ENCODE assay signal across 17 cellular contexts in the genomic region with DNA sequence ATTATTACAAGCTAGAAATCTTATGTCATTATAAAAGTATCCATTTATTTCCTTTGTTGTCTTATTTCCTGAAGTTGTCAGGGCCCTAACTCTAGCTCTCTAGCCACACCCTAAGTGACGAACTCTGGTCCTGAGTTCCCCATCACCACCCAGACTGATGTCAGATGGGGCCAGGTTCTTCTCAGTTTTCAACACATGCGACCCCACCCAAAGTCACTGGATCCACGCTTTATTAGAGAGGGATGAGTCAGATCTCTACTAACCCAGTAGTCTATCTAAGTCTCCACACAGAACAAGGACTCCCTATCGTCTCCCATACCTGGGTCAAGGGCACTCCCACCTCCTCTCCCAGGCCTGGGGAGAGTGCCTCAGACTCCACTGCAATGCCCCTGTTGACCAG. TPM values are rescaled to one million over a fixed set of nuclear protein-coding genes. Genes with fewer than 3 reads are reported as not detected.
DNase-seq lines count a peak whose midpoint lies in the region; ATAC-seq and TF ChIP-seq lines count a peak whose summit lies in the region.
"Had no signal": no experiment of that assay in that cellular context is flagged by ENCODE, and none has a peak within 500 bp of the region (broad histone marks: within the 10 kb centered on the region; RNA-seq: fewer than 3 reads in every experiment).

No MANE protein-coding gene starts in this region.

- H3K18ac ChIP-seq in mesendoderm (ENCODE audit: low read length) = no peak overlapping the region

- no peak for ATAC-seq in HG02970 (IDR thresholded peaks at IDR 0.05; ENCODE audit: low FRiP score, unreplicated experiment)

- H3K27me3 ChIP-seq in mesendoderm (ENCODE audit: insufficient read depth, low read length, poor library complexity) = no peaks in the 10 kb centered on the region
- no peaks in the 10 kb centered on the region for H3K27me3 ChIP-seq in esophagus squamous epithelium
- H3K27me3 ChIP-seq: BLaER1 treated with 17β-estradiol and CSF1 and Interleukin-3, amounts not matched to agents 10 nM and 100 nM; esophagus muscularis mucosa; ovary had no signal

- no peak overlapping the region for H4K5ac ChIP-seq in mesendoderm (ENCODE audit: low read length)

- H3K9ac ChIP-seq in mesendoderm (ENCODE audit: low read length) = no peak overlapping the region
- H3K9ac ChIP-seq: BLaER1 treated with 17β-estradiol and CSF1 and Interleukin-3, amounts not matched to agents 10 nM and 100 nM had no signal

- H2BK5ac ChIP-seq in mesendoderm (ENCODE audit: low read length) = no peak overlapping the region

- H3K56ac ChIP-seq in mesendoderm (ENCODE audit: low read length) = peak overlapping the region; percentile 45

- no peak for TF ChIP-seq POLR2A in esophagus squamous epithelium (IDR thresholded peaks at IDR 0.05)

- H3K4me3 ChIP-seq in mesendoderm (ENCODE audit: low read length) (no peak overlapping the region), esophagus squamous epithelium (no peak overlapping the region)
- H3K4me3 ChIP-seq: BLaER1 treated with 17β-estradiol and CSF1 and Interleukin-3, amounts not matched to agents 10 nM and 100 nM; esophagus muscularis mucosa; ovary; SK-N-MC had no signal

- intact Hi-C loops in esophagus squamous epithelium (cut with DNase I) = no loop called here

- DNase-seq in EH (ENCODE audit: low read depth) (peak; percentile 38), NCI-H69 (lab: John Stamatoyannopoulos, UW) (peak; percentile 25), dedifferentiated amniotic fluid mesenchymal stem cell (ENCODE audit: extremely low spot score) (peak; percentile 27), mesendoderm (no peak), esophagus squamous epithelium (lab: John Stamatoyannopoulos, UW) (no peak), putamen (ENCODE audit: low spot score) (no peak), AML-193 (lab: John Stamatoyannopoulos, UW) (no peak)
- DNase-seq: activated CD4-positive, alpha-beta T cell treated with anti-CD3 and anti-CD28 coated beads for 1 hour; aorta; left cardiac atrium; NCI-H1105; NCI-H748 treated with DMSO at 0.1 percent for 48 hours had no signal

- no peak overlapping the region for H3K4me2 ChIP-seq in mesendoderm (ENCODE audit: low read length)

- H4K8ac ChIP-seq in mesendoderm (ENCODE audit: low read depth, low read length) = no peak overlapping the region

- H3K4me1 ChIP-seq in mesendoderm (ENCODE audit: control insufficient read depth, low read depth, low read length) (peaks cover 5% of the 10 kb centered on the region), esophagus squamous epithelium (peaks cover 0 to 7% (median 0%) of the 10 kb centered on the region in 3 donors)

- no peak overlapping the region for H3K4ac ChIP-seq in mesendoderm (ENCODE audit: low read depth, low read length)

- H3K36me3 ChIP-seq in mesendoderm (ENCODE audit: control insufficient read depth, insufficient read depth, low read length) = no peaks in the 10 kb centered on the region
- no peaks in the 10 kb centered on the region for H3K36me3 ChIP-seq in esophagus squamous epithelium
- H3K36me3 ChIP-seq: BLaER1 treated with 17β-estradiol and CSF1 and Interleukin-3, amounts not matched to agents 10 nM and 100 nM; esophagus muscularis mucosa; ovary had no signal

- H2AK5ac ChIP-seq in mesendoderm (ENCODE audit: low read length) = no peak overlapping the region

- no peak overlapping the region for H2BK15ac ChIP-seq in mesendoderm (replicated peaks; ENCODE audit: low read depth)

- H3K79me2 ChIP-seq in mesendoderm (ENCODE audit: control insufficient read depth, insufficient read depth, low read length) = no peaks in the 10 kb centered on the region

- H3K79me1 ChIP-seq in mesendoderm (ENCODE audit: low read length) = no peaks in the 10 kb centered on the region

- H2BK120ac ChIP-seq in mesendoderm (ENCODE audit: low read depth, low read length) = no peak overlapping the region

- H3K23ac ChIP-seq in mesendoderm (ENCODE audit: low read length) = no peak overlapping the region

- no peak overlapping the region for H3K27ac ChIP-seq in mesendoderm (ENCODE audit: low read depth, low read length)
- H3K27ac ChIP-seq in esophagus squamous epithelium = peak overlapping the region in 1 of 4 donors; percentile 1
- H3K27ac ChIP-seq: BLaER1 treated with 17β-estradiol and CSF1 and Interleukin-3, amounts not matched to agents 10 nM and 100 nM; ovary; SK-N-MC had no signal

- no peak for TF ChIP-seq CTCF in esophagus squamous epithelium (IDR thresholded peaks at IDR 0.05)

- WGBS in mesendoderm (ENCODE audit: extremely low coverage, insufficient coverage, low lambda C conversion rate) = no CpG with 5 or more reads among the region's 4 CpGs
- 31 to 55% methylated on average over 3 to 4 of the region's 4 CpGs for WGBS in esophagus squamous epithelium, 2 donors

- H3K9me3 ChIP-seq in esophagus squamous epithelium = peaks cover 0 to under 1% (median 0%) of the 10 kb centered on the region in 3 donors
- H3K9me3 ChIP-seq: esophagus muscularis mucosa, ovary had no signal

RNA-seq across cellular contexts. Expression of gene FEM1C, which starts 6.8 kb away (rescaled TPM):
- 6.2 TPM for polyA plus RNA-seq in mesendoderm (2013, experiment 1 of 2)
- 6.0 TPM for polyA plus RNA-seq in mesendoderm (2013, experiment 2 of 2)
- total RNA-seq in esophagus squamous epithelium = 10 to 100 TPM in 3 of 4 donors, 1 to 10 TPM in 1; 8.2 to 23.1 (median 11.7) TPM

RNA-seq across cellular contexts. Expression of gene TICAM2, which starts 50.9 kb away (rescaled TPM):
- 0.04 TPM for polyA plus RNA-seq in mesendoderm (2013, experiment 1 of 2)
- polyA plus RNA-seq in mesendoderm (2013, experiment 2 of 2) = 0.22 TPM
- 1 to 10 TPM in 1 of 4 donors, under 1 TPM in 2, not detected in 1; 0.68 to 2.7 (median 0.95) TPM for total RNA-seq in esophagus squamous epithelium

Comparison
In these comparisons a context has a peak if more than half of its experiments do, and no peak if none do; other contexts are left out.
1. DNase-seq: peak in EH (single experiment), NCI-H69 (single experiment) and dedifferentiated amniotic fluid mesenchymal stem cell (single experiment); none in mesendoderm (single experiment), esophagus squamous epithelium (single experiment), putamen (single experiment) and AML-193 (0 of 2).